ENCODE assay signal across 16 cellular contexts in genomic region chr4:23835814-23836478, GRCh38. TPM values are rescaled to one million over a fixed set of nuclear protein-coding genes. Genes with fewer than 3 reads are reported as not detected.
DNase-seq lines count a peak whose midpoint lies in the region; ATAC-seq and TF ChIP-seq lines count a peak whose summit lies in the region.
"Had no signal": no experiment of that assay in that cellular context is flagged by ENCODE, and none has a peak within 500 bp of the region (broad histone marks: within the 10 kb centered on the region; RNA-seq: fewer than 3 reads in every experiment).

No MANE protein-coding gene starts in this region.

- H3K4me1 ChIP-seq in left ventricle myocardium inferior (peaks cover 50% of the 10 kb centered on the region), right atrium auricular region (peaks cover 0 to 7% of the 10 kb centered on the region in 2 donors), prostate gland (replicated peaks) (no peaks in the 10 kb centered on the region)
- H3K4me1 ChIP-seq: SJSA1 had no signal

- intact Hi-C loops in left ventricle myocardium inferior (cut with micrococcal nuclease), result no loop called here
- intact Hi-C loops in left cardiac atrium (cut with DNase I), result no loop called here
- intact Hi-C loops in prostate gland (cut with DNase I), result no loop called here

- H3K27me3 Mint-ChIP-seq in progenitor cell of endocrine pancreas, result peaks cover 29% of the 10 kb centered on the region

- H3K9me3 Mint-ChIP-seq in progenitor cell of endocrine pancreas (ENCODE audit: low read depth), result peaks cover 3% of the 10 kb centered on the region

- WGBS in prostate gland, result 70% methylated on average over 8 of the region's 8 CpGs

- no peak overlapping the region for H3K4me3 Mint-ChIP-seq in progenitor cell of endocrine pancreas (ENCODE audit: low read depth)
- H3K4me3 Mint-ChIP-seq: HFFc6 had no signal

- no peaks in the 10 kb centered on the region for H3K36me3 Mint-ChIP-seq in progenitor cell of endocrine pancreas (ENCODE audit: insufficient read depth)

- no peak for TF ChIP-seq POLR2A in prostate gland (IDR thresholded peaks at IDR 0.05)

- no peaks in the 10 kb centered on the region for H3K9me3 ChIP-seq in left ventricle myocardium inferior (replicated peaks)
- H3K9me3 ChIP-seq in right atrium auricular region, result no peaks in the 10 kb centered on the region
- H3K9me3 ChIP-seq in prostate gland, result no peaks in the 10 kb centered on the region
- H3K9me3 ChIP-seq: SJSA1 had no signal

- no peak for TF ChIP-seq CTCF in left ventricle myocardium inferior (IDR thresholded peaks at IDR 0.05; ENCODE audit: borderline replicate concordance)
- TF ChIP-seq CTCF in right atrium auricular region (IDR thresholded peaks at IDR 0.05), result no peak
- TF ChIP-seq CTCF in progenitor cell of endocrine pancreas (IDR thresholded peaks at IDR 0.05; ENCODE audit: unreplicated experiment), result no peak
- no peak for TF ChIP-seq CTCF in prostate gland (IDR thresholded peaks at IDR 0.05)

- H3K4me3 ChIP-seq in left ventricle myocardium inferior, result no peak overlapping the region
- no peak overlapping the region for H3K4me3 ChIP-seq in right atrium auricular region
- no peak overlapping the region for H3K4me3 ChIP-seq in prostate gland
- H3K4me3 ChIP-seq: SJSA1 had no signal

- H3K36me3 ChIP-seq in left ventricle myocardium inferior, result peaks cover 6% of the 10 kb centered on the region
- H3K36me3 ChIP-seq in right atrium auricular region, result peaks cover 6% of the 10 kb centered on the region
- no peaks in the 10 kb centered on the region for H3K36me3 ChIP-seq in prostate gland
- H3K36me3 ChIP-seq: SJSA1 had no signal

- H3K4me1 Mint-ChIP-seq in progenitor cell of endocrine pancreas (ENCODE audit: low read depth), result peaks cover 28% of the 10 kb centered on the region

- peak overlapping the region; percentile 53 for H3K27ac ChIP-seq in left ventricle myocardium inferior (replicated peaks)
- H3K27ac ChIP-seq in right atrium auricular region, result peak overlapping the region; percentile 4 to 57
- H3K27ac ChIP-seq in prostate gland, result no peak overlapping the region
- H3K27ac ChIP-seq: C4-2B, SJSA1 had no signal

- DNase-seq in left ventricle myocardium inferior (no peak), left cardiac atrium (no peak), right atrium auricular region (ENCODE audit: low spot score) (no peak), progenitor cell of endocrine pancreas (ENCODE audit: low spot score, unreplicated experiment) (no peak), prostate gland (ENCODE audit: low spot score) (no peak), NCI-H526 treated with DMSO at 0.1 percent for 48 hours (lab: John Stamatoyannopoulos, UW) (no peak)
- no peak for DNase-seq in stimulated activated CD4-positive, alpha-beta T cell treated with anti-CD3 and anti-CD28 coated beads, Interleukin-2, amount 100 ng/mL, for 48 hours
- DNase-seq: HFFc6, KBM-7, MV-4-11, NCI-H1436, NCI-H2081 treated with DMSO at 0.1 percent for 48 hours, NCI-H510A treated with DMSO at 0.1 percent for 48 hours, RPMI8226 had no signal

- H3K27me3 ChIP-seq in left ventricle myocardium inferior (ENCODE audit: low read depth) (no peaks in the 10 kb centered on the region), right atrium auricular region (no peaks in the 10 kb centered on the region), prostate gland (replicated peaks; ENCODE audit: insufficient read depth) (no peaks in the 10 kb centered on the region)
- H3K27me3 ChIP-seq: SJSA1 had no signal

- peak overlapping the region; percentile 17 for H3K27ac Mint-ChIP-seq in progenitor cell of endocrine pancreas
- H3K27ac Mint-ChIP-seq: HFFc6 had no signal

- no peak for ATAC-seq in left cardiac atrium

RNA-seq across cellular contexts. Expression of gene PPARGC1A, which starts 53.9 kb away (rescaled TPM):
- total RNA-seq in left ventricle myocardium inferior (108 TPM), left cardiac atrium (100 to 1,000 TPM in 1 of 2 donors, 10 to 100 TPM in 1; 75.4 to 180 TPM), right atrium auricular region (10 to 100 TPM; 41.6 to 72.3 TPM), progenitor cell of endocrine pancreas (0.93 and 3.7 TPM in 2 replicates), prostate gland (10 to 100 TPM in 1 of 2 donors, 1 to 10 TPM in 1; 9.2 to 14.7 TPM)
- total RNA-seq: HFFc6 had no signal

Comparison
In these comparisons a context has a peak if more than half of its experiments do, and no peak if none do; other contexts are left out.
1. H3K27ac ChIP-seq: peak in left ventricle myocardium inferior (single experiment) and right atrium auricular region (2 of 2); none in prostate gland (0 of 2).